Comparison of ENCODE assay signal across 32 cellular contexts in the genomic region with DNA sequence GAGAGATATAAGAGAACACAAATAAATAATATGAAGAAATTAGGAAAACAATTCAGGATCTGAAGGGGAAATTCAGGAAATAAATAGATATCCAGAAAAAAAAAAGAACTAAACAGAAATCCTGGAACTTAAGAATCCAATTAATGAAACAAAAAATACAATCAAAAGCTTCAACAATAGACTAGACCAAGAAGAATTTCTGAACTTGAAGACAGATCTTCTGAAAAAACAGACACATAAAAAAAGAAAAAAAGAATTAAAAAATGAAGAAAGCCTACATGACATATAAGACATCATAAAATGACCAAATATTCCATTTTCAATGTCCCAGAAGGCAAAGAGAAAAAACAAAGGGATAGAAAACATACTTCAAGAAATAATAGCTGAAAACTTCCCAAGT.
"Had no signal": no experiment of that assay in that cellular context is flagged by ENCODE, and none has a peak within 500 bp of the region (broad histone marks: within the 10 kb centered on the region; RNA-seq: fewer than 3 reads in every experiment).

No MANE protein-coding gene starts in this region.

- H3K27me3 Mint-ChIP-seq: activated B cell treated with CpG ODN at 0.5 μM for 24 hours; activated CD4-positive, alpha-beta memory T cell treated with anti-CD3 and anti-CD28 coated beads for 36 hours; activated naive CD4-positive, alpha-beta T cell treated with anti-CD3 and anti-CD28 coated beads, Interleukin-2, amount 10 ng/mL, durations not matched to agents 7 days and 5 days; activated naive CD8-positive, alpha-beta T cell; activated naive CD8-positive, alpha-beta T cell treated with anti-CD3 and anti-CD28 coated beads, Interleukin-2, amount 50 U/mL, for 24 hours; brain; T-cell had no signal

- ATAC-seq: activated naive CD8-positive, alpha-beta T cell treated with anti-CD3 and anti-CD28 coated beads, Interleukin-2, amount 50 U/mL, for 24 hours; activated T-cell treated with anti-CD3 and anti-CD28 coated beads, Interleukin-2, amount 50 U/mL, for 4 hours; PC-3; T-cell had no signal

- H3K4me3 Mint-ChIP-seq: activated B cell treated with CpG ODN at 0.5 μM for 24 hours; activated CD4-positive, alpha-beta memory T cell treated with anti-CD3 and anti-CD28 coated beads for 36 hours; activated naive CD4-positive, alpha-beta T cell treated with anti-CD3 and anti-CD28 coated beads, Interleukin-2, amount 10 ng/mL, durations not matched to agents 7 days and 5 days; activated naive CD8-positive, alpha-beta T cell; activated naive CD8-positive, alpha-beta T cell treated with anti-CD3 and anti-CD28 coated beads, Interleukin-2, amount 50 U/mL, for 24 hours; activated T-cell treated with anti-CD3 and anti-CD28 coated beads, Interleukin-2, amount 50 U/mL, for 4 hours; activated T-helper 1 cell treated with anti-CD3 and anti-CD28 coated beads, Interleukin-12 subunit alpha, Interleukin-12 subunit beta, Interleukin-2, Interleukin-4 antibody, amounts not matched to agents 30 ng/mL and 10 ng/mL and 1 ng/mL, durations not matched to agents 14 hours and 24 hours and 36 hours; brain had no signal

- H3K27ac ChIP-seq: Peyer's patch, SJSA1, VCaP had no signal

- H3K27me3 ChIP-seq: Peyer's patch, SJSA1 had no signal

- H3K4me1 ChIP-seq: Peyer's patch, SJSA1 had no signal

- H3K36me3 ChIP-seq: SJSA1 had no signal

- H3K4me3 ChIP-seq: Peyer's patch, SJSA1 had no signal

- H3K9ac ChIP-seq: SK-N-SH had no signal

- H3K27ac Mint-ChIP-seq: activated naive CD8-positive, alpha-beta T cell treated with anti-CD3 and anti-CD28 coated beads, Interleukin-2, amount 50 U/mL, for 24 hours; brain had no signal

- H3K4me2 ChIP-seq: SK-N-SH had no signal

- DNase-seq: activated B cell treated with CpG ODN at 0.5 μM for 24 hours; activated CD4-positive, alpha-beta memory T cell treated with anti-CD3 and anti-CD28 coated beads for 36 hours; activated CD4-positive, alpha-beta T cell treated with anti-CD3 and anti-CD28 coated beads for 4 hours; activated CD4-positive, alpha-beta T cell treated with anti-CD3 and anti-CD28 coated beads, Interleukin-2, amount 50 U/mL, for 1 hour; activated CD4-positive, CD25-positive, alpha-beta regulatory T cell treated with anti-CD3 and anti-CD28 coated beads, Interleukin-2, amount 50 U/mL, for 72 hours; activated CD8-positive, alpha-beta memory T cell treated with anti-CD3 and anti-CD28 coated beads, Interleukin-2, amount 50 U/mL, for 4 hours; activated effector memory CD4-positive, alpha-beta T cell treated with Interleukin-2 at 50 U/mL for 16 hours; activated naive CD4-positive, alpha-beta T cell treated with anti-CD3 and anti-CD28 coated beads, Interleukin-2, amount 10 ng/mL, durations not matched to agents 7 days and 5 days; activated naive CD8-positive, alpha-beta T cell treated with anti-CD3 and anti-CD28 coated beads, Interleukin-2, amount 50 U/mL, for 24 hours; activated T-cell treated with anti-CD3 and anti-CD28 coated beads for 4 hours; activated T-cell treated with anti-CD3 and anti-CD28 coated beads, Interleukin-2, amount 50 U/mL, for 4 hours; anterior cingulate cortex; caudate nucleus; NCI-H1105; NCI-H1417 treated with DMSO at 0.1 percent for 48 hours; NCI-H1930; NCI-H2081 treated with DMSO at 0.1 percent for 48 hours; NCI-H345; NCI-H524 treated with DMSO at 0.1 percent for 48 hours; PC-3; Peyer's patch; RPMI8226; SHP77 treated with DMSO at 0.1 percent for 48 hours; SK-N-SH; T-cell; T-helper 2 cell; T-helper 9 cell had no signal

- H3K9me2 ChIP-seq: SK-N-SH had no signal

- H3K9me3 ChIP-seq: SJSA1 had no signal
